1 cellular context compared by ENCODE assay signal in genomic region chr2:113203901-113204519, GRCh38.
TF ChIP-seq lines count a peak whose summit lies in the region.

No MANE protein-coding gene starts in this region.

TF ChIP-seq in HepG2, 621 proteins besides CTCF, POLR2A, EP300 and RAD21 (continued from another document and continues in another):
- peak; percentile 42; the same call in 1 of the 2 replicates for TF ChIP-seq HOMEZ (CRISPR knock-in tag; IDR thresholded peaks at IDR 0.05; ENCODE audit: low read depth)
- peak; percentile 36 for TF ChIP-seq GABPB1 (CRISPR knock-in tag; IDR thresholded peaks at IDR 0.05)
- TF ChIP-seq ZNF230 (CRISPR knock-in tag; IDR thresholded peaks at IDR 0.05) = peak; percentile 57
- peak; percentile 76; the same call in 1 of the 2 replicates for TF ChIP-seq ZNF792 (CRISPR knock-in tag; IDR thresholded peaks at IDR 0.05)
- peak; percentile 56 for TF ChIP-seq ZMYM4 (CRISPR knock-in tag; IDR thresholded peaks at IDR 0.05)
- TF ChIP-seq SMC3 (IDR thresholded peaks at IDR 0.05; ENCODE audit: low read length) = peak; percentile 99
- TF ChIP-seq ZGPAT (CRISPR knock-in tag; IDR thresholded peaks at IDR 0.05) = no peak
- TF ChIP-seq GTF3A (CRISPR knock-in tag; conservative IDR thresholded peaks at IDR 0.05) = 0 out of 2 replicates have a peak, but pooled peaks have one; percentile 30
- TF ChIP-seq ZBTB7B (CRISPR knock-in tag; IDR thresholded peaks at IDR 0.05) = 0 out of 2 replicates have a peak, but pooled peaks have one; percentile 50
- peak; percentile 87; the same call in 1 of the 2 replicates for TF ChIP-seq ZNF318 (CRISPR knock-in tag; IDR thresholded peaks at IDR 0.05)
- no peak for TF ChIP-seq HCFC1 (IDR thresholded peaks at IDR 0.05; ENCODE audit: low read depth, low read length)
- peak; percentile 59; the same call in 1 of the 2 replicates for TF ChIP-seq ZNF768 (CRISPR knock-in tag; IDR thresholded peaks at IDR 0.05)
- TF ChIP-seq ZNF121 (CRISPR knock-in tag; IDR thresholded peaks at IDR 0.05) = no peak
- TF ChIP-seq ZNF263 (CRISPR knock-in tag; IDR thresholded peaks at IDR 0.05) = peak; percentile 98
- no peak; the same call in none of the 2 replicates for TF ChIP-seq ZNF225 (CRISPR knock-in tag; IDR thresholded peaks at IDR 0.05)
- peak; percentile 62; the same call in 1 of the 2 replicates for TF ChIP-seq YEATS2 (CRISPR knock-in tag; IDR thresholded peaks at IDR 0.05; ENCODE audit: borderline replicate concordance)
- TF ChIP-seq PRDM10 (CRISPR knock-in tag; IDR thresholded peaks at IDR 0.05; ENCODE audit: low read depth) = peak; percentile 47; the same call in 1 of the 2 replicates
- no peak for TF ChIP-seq ZC3H4 (CRISPR knock-in tag; IDR thresholded peaks at IDR 0.05; ENCODE audit: borderline replicate concordance)
- TF ChIP-seq THRA (CRISPR knock-in tag; IDR thresholded peaks at IDR 0.05; ENCODE audit: borderline replicate concordance) = peak; percentile 69; the same call in 1 of the 2 replicates
- peak; percentile 29; the same call in 1 of the 2 replicates for TF ChIP-seq FOXP4 (CRISPR knock-in tag; IDR thresholded peaks at IDR 0.05)
- peak; percentile 48; the same call in 1 of the 2 replicates for TF ChIP-seq AKAP8 (CRISPR knock-in tag; IDR thresholded peaks at IDR 0.05)
- 0 out of 2 replicates have a peak, but pooled peaks have one; percentile 64 for TF ChIP-seq ZNF33B (CRISPR knock-in tag; IDR thresholded peaks at IDR 0.05)
- TF ChIP-seq MXD3 (CRISPR knock-in tag; IDR thresholded peaks at IDR 0.05) = peak; percentile 62; the same call in 1 of the 2 replicates
- TF ChIP-seq ELF1 (CRISPR knock-in tag; IDR thresholded peaks at IDR 0.05) = peak; percentile 51
- peak; percentile 63 for TF ChIP-seq GATAD1 (CRISPR knock-in tag; IDR thresholded peaks at IDR 0.05)
- TF ChIP-seq ZNF746 (CRISPR knock-in tag; IDR thresholded peaks at IDR 0.05) = 0 out of 2 replicates have a peak, but pooled peaks have one; percentile 19
- TF ChIP-seq ZNF460 (CRISPR knock-in tag; IDR thresholded peaks at IDR 0.05; ENCODE audit: borderline replicate concordance) = no peak
- 0 out of 2 replicates have a peak, but pooled peaks have one; percentile 27 for TF ChIP-seq NFYB (CRISPR knock-in tag; IDR thresholded peaks at IDR 0.05)
- TF ChIP-seq HHEX (CRISPR knock-in tag; IDR thresholded peaks at IDR 0.05) = no peak
- TF ChIP-seq KAT8 (CRISPR knock-in tag; IDR thresholded peaks at IDR 0.05) = peak; percentile 68
- peak; percentile 55 for TF ChIP-seq FOSL2 (CRISPR knock-in tag; IDR thresholded peaks at IDR 0.05)
- TF ChIP-seq GPBP1L1 (CRISPR knock-in tag; IDR thresholded peaks at IDR 0.05) = no peak
